Comparison of ENCODE assay signal across 14 cellular contexts in genomic region chrX:1918780-1919179, GRCh38.
A peak's percentile ranks its signal among the peaks of the same experiment; 100 is the strongest.
DNase-seq lines count a peak whose midpoint lies in the region; TF ChIP-seq lines count a peak whose summit lies in the region.
"Had no signal": no experiment of that assay in that cellular context is flagged by ENCODE, and none has a peak within 500 bp of the region (broad histone marks: within the 10 kb centered on the region; RNA-seq: fewer than 3 reads in every experiment).

No MANE protein-coding gene starts in this region.

- no peaks in the 10 kb centered on the region for H4K20me1 ChIP-seq in BLaER1

- intact Hi-C loops in transverse colon (cut with DNase I; ENCODE audit: low total_unique reads): no loop called here

- no peak overlapping the region for H3K4me3 ChIP-seq in BLaER1
- H3K4me3 ChIP-seq in HEK293 (ENCODE audit: low read depth, low read length): no peak overlapping the region
- no peak overlapping the region for H3K4me3 ChIP-seq in transverse colon
- H3K4me3 ChIP-seq in SJCRH30: no peak overlapping the region

- H3K4me1 ChIP-seq in BLaER1 (peaks cover 20% of the 10 kb centered on the region), HEK293 (ENCODE audit: control insufficient read depth, insufficient read depth, low read length) (no peaks in the 10 kb centered on the region), transverse colon (no peaks in the 10 kb centered on the region), SJCRH30 (no peaks in the 10 kb centered on the region)
- H3K4me1 ChIP-seq: Caco-2 had no signal

- DNase-seq in transverse colon (no peak), SJCRH30 (no peak), SK-N-DZ (ENCODE audit: low spot score) (no peak)
- DNase-seq: 8988T; AML-193; Caco-2; Calu3; CD4-positive, alpha-beta T cell; CD8-positive, alpha-beta T cell; DMS79 treated with DMSO at 0.1 percent for 48 hours; GF-D8 had no signal

- TF ChIP-seq EP300 in transverse colon (IDR thresholded peaks at IDR 0.05; ENCODE audit: low read depth): no peak

- in situ Hi-C loops in transverse colon (cut with MboI; ENCODE audit: low pct_ligation_motif_present in 1 of 4, low pct_unique_long_range_greater_than_20kb in 1 of 4, low sequenced_read_pairs in 3 of 4): no loop called here

- H3K9ac ChIP-seq in BLaER1: no peak overlapping the region

- POLR2A ChIA-PET in HEK293 (lab: Yijun Ruan, JAX): no interaction called here

- H3K4me2 ChIP-seq in BLaER1: peak overlapping the region; percentile 58

- WGBS in transverse colon (ENCODE audit: low coverage in 1 of 2), 2 donors: 89 to 95% methylated on average over 4 to 8 of the region's 8 CpGs

- H3K27me3 ChIP-seq in BLaER1: no peaks in the 10 kb centered on the region
- no peaks in the 10 kb centered on the region for H3K27me3 ChIP-seq in transverse colon
- H3K27me3 ChIP-seq in SJCRH30: no peaks in the 10 kb centered on the region

- TF ChIP-seq POLR2A in transverse colon (IDR thresholded peaks at IDR 0.05): no peak

- H3K9me3 ChIP-seq in BLaER1 (peaks cover 3% of the 10 kb centered on the region; the same call in 1 of the 2 replicates), HEK293 (ENCODE audit: control insufficient read depth, insufficient read depth, low read depth, low read length) (no peaks in the 10 kb centered on the region), transverse colon (no peaks in the 10 kb centered on the region), SJCRH30 (replicated peaks) (no peaks in the 10 kb centered on the region)
- H3K9me3 ChIP-seq: Caco-2 had no signal

- H3K36me3 ChIP-seq in BLaER1: no peaks in the 10 kb centered on the region
- no peaks in the 10 kb centered on the region for H3K36me3 ChIP-seq in HEK293 (ENCODE audit: control insufficient read depth in 2 of 2, insufficient read depth in 1 of 2, low read length in 2 of 2)
- no peaks in the 10 kb centered on the region for H3K36me3 ChIP-seq in transverse colon
- H3K36me3 ChIP-seq in SJCRH30: no peaks in the 10 kb centered on the region

- H3K27ac ChIP-seq in BLaER1 (no peak overlapping the region), HEK293 (ENCODE audit: extremely low read depth, low read depth, low read length) (no peak overlapping the region), transverse colon (no peak overlapping the region), SJCRH30 (no peak overlapping the region)
- H3K27ac ChIP-seq: C4-2B had no signal

- CTCF ChIA-PET in HEK293 (lab: Yijun Ruan, JAX): no interaction called here

- TF ChIP-seq CTCF in HEK293 (tag by site-specific recombination; IDR thresholded peaks at IDR 0.05) (no peak), transverse colon (IDR thresholded peaks at IDR 0.05) (no peak)

TF ChIP-seq in HEK293, 187 proteins besides CTCF, POLR2A, EP300 and RAD21 (continues in another document):
- TF ChIP-seq ZNF626 (tag by site-specific recombination; IDR thresholded peaks at IDR 0.05) (no peak), ZNF510 (tag by site-specific recombination; IDR thresholded peaks at IDR 0.05; ENCODE audit: insufficient replicate concordance) (no peak), ZNF518A (tag by site-specific recombination; conservative IDR thresholded peaks at IDR 0.05; ENCODE audit: low read depth) (peak; percentile 78), ZNF280D (tag by site-specific recombination; IDR thresholded peaks at IDR 0.05) (no peak), ZNF394 (tag by site-specific recombination; IDR thresholded peaks at IDR 0.05; ENCODE audit: borderline replicate concordance) (peak; percentile 67; the same call in 1 of the 2 replicates), ZBTB11 (tag by site-specific recombination; conservative IDR thresholded peaks at IDR 0.05; ENCODE audit: low read depth) (peak; percentile 53; the same call in 1 of the 2 replicates), ZBTB7A (tag by site-specific recombination; IDR thresholded peaks at IDR 0.05; ENCODE audit: low read depth) (no peak), ZNF19 (tag by site-specific recombination; IDR thresholded peaks at IDR 0.05; ENCODE audit: low read depth) (no peak), HOXC10 (CRISPR knock-in tag; IDR thresholded peaks at IDR 0.05) (no peak), ZNF140 (tag by site-specific recombination; IDR thresholded peaks at IDR 0.05) (peak; percentile 16; the same call in 1 of the 2 replicates), ZNF426 (tag by site-specific recombination; IDR thresholded peaks at IDR 0.05) (peak; percentile 56), ZNF266 (tag by site-specific recombination; IDR thresholded peaks at IDR 0.05; ENCODE audit: low read depth) (peak; percentile 42; the same call in 1 of the 2 replicates), SALL2 (tag by site-specific recombination; IDR thresholded peaks at IDR 0.05; ENCODE audit: borderline replicate concordance) (no peak)
